Comparison of ENCODE assay signal across 8 cellular contexts in genomic region chr12:121590476-121591143, GRCh38. TPM values are rescaled to one million over a fixed set of nuclear protein-coding genes. Genes with fewer than 3 reads are reported as not detected.
DNase-seq lines count a peak whose midpoint lies in the region; ATAC-seq and TF ChIP-seq lines count a peak whose summit lies in the region.

No MANE protein-coding gene starts in this region.

- H3K27me3 ChIP-seq in foreskin keratinocyte (no peaks in the 10 kb centered on the region), skeletal muscle satellite cell (ENCODE audit: control insufficient read depth, insufficient read depth, low read length) (no peaks in the 10 kb centered on the region)

- intact Hi-C loops in Right ventricle myocardium inferior (cut with DNase I) (no loop called here), cardiac septum (cut with DNase I) (loop anchor here (1.0 kb wide), 1 partner anchor 10 kb away; no protein-coding TSS in a partner anchor)

- no peak overlapping the region for H3K27ac ChIP-seq in foreskin keratinocyte

- H3K4me3 ChIP-seq in skeletal muscle satellite cell (ENCODE audit: low read length), result peak overlapping the region; percentile 38

- H3K27ac Mint-ChIP-seq in activated T-cell treated with anti-CD3 and anti-CD28 coated beads, Interleukin-2, amount 50 U/mL, for 72 hours, result peak overlapping the region; percentile 96

- H3K9ac ChIP-seq in skeletal muscle satellite cell (ENCODE audit: low read depth, low read length), result peak overlapping the region; percentile 70

- H3K36me3 Mint-ChIP-seq in activated T-cell treated with anti-CD3 and anti-CD28 coated beads, Interleukin-2, amount 50 U/mL, for 72 hours (ENCODE audit: insufficient read depth in 2 of 2), result peaks cover 0 to 1% of the 10 kb centered on the region in 2 donors

- H3K27me3 Mint-ChIP-seq in activated T-cell treated with anti-CD3 and anti-CD28 coated beads, Interleukin-2, amount 50 U/mL, for 72 hours (ENCODE audit: low read depth), result no peaks in the 10 kb centered on the region

- H3K4me1 Mint-ChIP-seq in activated T-cell treated with anti-CD3 and anti-CD28 coated beads, Interleukin-2, amount 50 U/mL, for 72 hours (ENCODE audit: low read depth), result peaks cover 33% of the 10 kb centered on the region

- DNase-seq in Right ventricle myocardium inferior (ENCODE audit: missing footprints) (no peak), cardiac septum (ENCODE audit: low spot score) (no peak), M059J (ENCODE audit: low read depth) (peak; percentile 71), foreskin keratinocyte (peak in 1 of 2 donors; percentile 50), G401 (ENCODE audit: low spot score) (no peak), dermis blood vessel endothelial cell (no peak)
- DNase-seq in activated T-cell treated with anti-CD3 and anti-CD28 coated beads, Interleukin-2, amount 50 U/mL, for 72 hours, result peak; percentile 66 to 79

- in situ Hi-C loops in G401 (cut with HindIII; ENCODE audit: low sequenced_read_pairs), result no loop called here

- no peak for TF ChIP-seq CTCF in foreskin keratinocyte (conservative IDR thresholded peaks at IDR 0.05)

- H3K4me3 Mint-ChIP-seq in activated T-cell treated with anti-CD3 and anti-CD28 coated beads, Interleukin-2, amount 50 U/mL, for 72 hours, result peak overlapping the region; percentile 79 to 88

- peak overlapping the region; percentile 64 for H3K4me2 ChIP-seq in skeletal muscle satellite cell (ENCODE audit: low read length)

- H3K9me3 Mint-ChIP-seq in activated T-cell treated with anti-CD3 and anti-CD28 coated beads, Interleukin-2, amount 50 U/mL, for 72 hours, result no peaks in the 10 kb centered on the region

- ATAC-seq in Right ventricle myocardium inferior (peak; percentile 23), foreskin keratinocyte (peak; percentile 29)
- ATAC-seq in activated T-cell treated with anti-CD3 and anti-CD28 coated beads, Interleukin-2, amount 50 U/mL, for 72 hours (replicated peaks in 1 of 2), result peak; percentile 89 to 92

- no peaks in the 10 kb centered on the region for H3K4me1 ChIP-seq in foreskin keratinocyte
- peaks cover 9% of the 10 kb centered on the region for H3K4me1 ChIP-seq in skeletal muscle satellite cell (ENCODE audit: control insufficient read depth, insufficient read depth, low read length)

- H3K36me3 ChIP-seq in skeletal muscle satellite cell (ENCODE audit: insufficient read depth, low read length), result no peaks in the 10 kb centered on the region

- no peaks in the 10 kb centered on the region for H3K9me3 ChIP-seq in skeletal muscle satellite cell (replicated peaks; ENCODE audit: low read length)

RNA-seq across cellular contexts. Expression of gene KDM2B, which starts 9.8 kb away (rescaled TPM):
- 13.1 TPM for total RNA-seq in Right ventricle myocardium inferior
- total RNA-seq in cardiac septum, result 10.1 TPM
- 17.0 and 30.1 TPM in 2 replicates for total RNA-seq in M059J (2014; rRNA removed; shearing (Covaris generic))
- 10 to 100 TPM; 43.4 to 47.7 TPM for total RNA-seq in activated T-cell treated with anti-CD3 and anti-CD28 coated beads, Interleukin-2, amount 50 U/mL, for 72 hours
- total RNA-seq in foreskin keratinocyte, result 25.9 and 29.1 TPM in 2 replicates
- polyA plus RNA-seq in foreskin keratinocyte, result 9.5 and 12.0 TPM in 2 replicates
- 23.3 and 37.1 TPM in 2 replicates for total RNA-seq in skeletal muscle satellite cell (2012; rRNA removed)
- total RNA-seq in G401 (2014; rRNA removed; shearing (Covaris generic)), result 43.8 and 73.4 TPM in 2 replicates
- total RNA-seq in dermis blood vessel endothelial cell, result 29.4 and 32.0 TPM in 2 replicates

RNA-seq across cellular contexts. Expression of gene ORAI1, which starts 35.7 kb away (rescaled TPM):
- total RNA-seq in Right ventricle myocardium inferior (11.5 TPM), cardiac septum (8.0 TPM), foreskin keratinocyte (23.4 and 25.2 TPM in 2 replicates), dermis blood vessel endothelial cell (20.3 and 35.2 TPM in 2 replicates)
- 18.1 and 20.6 TPM in 2 replicates for total RNA-seq in M059J (2014; rRNA removed; shearing (Covaris generic))
- total RNA-seq in activated T-cell treated with anti-CD3 and anti-CD28 coated beads, Interleukin-2, amount 50 U/mL, for 72 hours, result 10 to 100 TPM; 35.2 to 39.3 TPM
- 45.8 and 46.1 TPM in 2 replicates for polyA plus RNA-seq in foreskin keratinocyte
- total RNA-seq in skeletal muscle satellite cell (2012; rRNA removed), result 9.9 and 12.0 TPM in 2 replicates
- total RNA-seq in G401 (2014; rRNA removed; shearing (Covaris generic)), result 22.3 and 27.4 TPM in 2 replicates

Comparison
In these comparisons a context has a peak if more than half of its experiments do, and no peak if none do; other contexts are left out.
1. ATAC-seq: peak in every context shown above with its lines; median percentile 90 in activated T-cell treated with anti-CD3 and anti-CD28 coated beads, Interleukin-2, amount 50 U/mL, for 72 hours; 29 in foreskin keratinocyte; 23 in Right ventricle myocardium inferior.
2. DNase-seq: peak in M059J (single experiment) and activated T-cell treated with anti-CD3 and anti-CD28 coated beads, Interleukin-2, amount 50 U/mL, for 72 hours (2 of 2); none in Right ventricle myocardium inferior (single experiment), cardiac septum (single experiment), G401 (single experiment) and dermis blood vessel endothelial cell (single experiment).